14 cellular contexts compared by ENCODE assay signal in genomic region chr1:193014354-193014753, GRCh38. TPM values are rescaled to one million over a fixed set of nuclear protein-coding genes. Genes with fewer than 3 reads are reported as not detected.
DNase-seq lines count a peak whose midpoint lies in the region; ATAC-seq and TF ChIP-seq lines count a peak whose summit lies in the region.
"Had no signal": no experiment of that assay in that cellular context is flagged by ENCODE, and none has a peak within 500 bp of the region (broad histone marks: within the 10 kb centered on the region; RNA-seq: fewer than 3 reads in every experiment).

No MANE protein-coding gene starts in this region.

- no peak overlapping the region for H3K4me3 Mint-ChIP-seq in activated T-cell treated with anti-CD3 and anti-CD28 coated beads, Interleukin-2, amount 50 U/mL, for 4 hours

- ATAC-seq in activated T-cell treated with anti-CD3 and anti-CD28 coated beads, Interleukin-2, amount 50 U/mL, for 4 hours: no peak
- no peak for ATAC-seq in left colon
- ATAC-seq in activated CD4-positive, CD25-positive, alpha-beta regulatory T cell treated with anti-CD3 and anti-CD28 coated beads, Interleukin-2, amount 50 U/mL, for 24 hours: no peak
- ATAC-seq: HepG2 had no signal

- WGBS in sigmoid colon, 2 donors: 87 to 90% methylated on average over 1 of the region's 1 CpG

- peaks cover 7% of the 10 kb centered on the region for H3K36me3 Mint-ChIP-seq in activated T-cell treated with anti-CD3 and anti-CD28 coated beads, Interleukin-2, amount 50 U/mL, for 4 hours (ENCODE audit: insufficient read depth)

- H3K27ac ChIP-seq in sigmoid colon: peak overlapping the region; percentile 67 to 78 (median 74)
- H3K27ac ChIP-seq: BLaER1 had no signal

- H3K4me1 Mint-ChIP-seq in activated T-cell treated with anti-CD3 and anti-CD28 coated beads, Interleukin-2, amount 50 U/mL, for 4 hours (ENCODE audit: low read depth): no peaks in the 10 kb centered on the region

- no peak for TF ChIP-seq POLR2A in sigmoid colon (IDR thresholded peaks at IDR 0.05)

- H3K4me1 ChIP-seq in adipocyte (ENCODE audit: control insufficient read depth, insufficient read depth, low read length) (peaks cover 33% of the 10 kb centered on the region), sigmoid colon (peaks cover 0 to 62% (median 37%) of the 10 kb centered on the region in 4 donors)
- H3K4me1 ChIP-seq: BLaER1 had no signal

- intact Hi-C loops in sigmoid colon (cut with DNase I): loop anchor here (10.0 kb wide), 1 partner anchor 430 kb away; no protein-coding TSS in a partner anchor
- intact Hi-C loops in left colon (cut with DNase I, micrococcal nuclease): loop anchor here in 1 of 2 donors (10.0 kb wide), 1 partner anchor 100 kb away; no protein-coding TSS in a partner anchor

- H3K9me3 ChIP-seq in adipocyte (ENCODE audit: control insufficient read depth, low read length): no peaks in the 10 kb centered on the region
- no peaks in the 10 kb centered on the region for H3K9me3 ChIP-seq in sigmoid colon
- H3K9me3 ChIP-seq: BLaER1, MG63 had no signal

- peak; percentile 28 for DNase-seq in EL
- DNase-seq in adipocyte (ENCODE audit: low read depth): peak; percentile 8
- peak; percentile 8 for DNase-seq in fibroblast of pulmonary artery (ENCODE audit: low read depth)
- DNase-seq in sigmoid colon: no peak
- no peak for DNase-seq in activated T-cell treated with anti-CD3 and anti-CD28 coated beads, Interleukin-2, amount 50 U/mL, for 4 hours
- no peak for DNase-seq in left colon
- DNase-seq: DMS 273 treated with DMSO at 0.1 percent for 48 hours, MG63, NCI-H1092 treated with DMSO at 0.1 percent for 48 hours, NCI-H1694 treated with DMSO at 0.1 percent for 48 hours, NCI-H774 had no signal

- no peak for TF ChIP-seq CTCF in fibroblast of pulmonary artery (IDR thresholded peaks at IDR 0.05; ENCODE audit: low read length, missing control alignments)
- TF ChIP-seq CTCF in sigmoid colon (IDR thresholded peaks at IDR 0.05): no peak

- H3K27me3 ChIP-seq in adipocyte (replicated peaks; ENCODE audit: control insufficient read depth, insufficient read depth, low read length): no peaks in the 10 kb centered on the region
- H3K27me3 ChIP-seq in sigmoid colon: no peaks in the 10 kb centered on the region
- H3K27me3 ChIP-seq: BLaER1, MG63 had no signal

- peak overlapping the region; percentile 15 for H3K4me3 ChIP-seq in adipocyte (ENCODE audit: low read length)
- no peak overlapping the region for H3K4me3 ChIP-seq in fibroblast of pulmonary artery (replicated peaks; ENCODE audit: low read depth, low read length)
- H3K4me3 ChIP-seq in sigmoid colon: no peak overlapping the region
- H3K4me3 ChIP-seq: BLaER1, MG63 had no signal

- H3K27me3 Mint-ChIP-seq in activated T-cell treated with anti-CD3 and anti-CD28 coated beads, Interleukin-2, amount 50 U/mL, for 4 hours (ENCODE audit: low read depth): no peaks in the 10 kb centered on the region

- no peaks in the 10 kb centered on the region for H3K9me3 Mint-ChIP-seq in activated T-cell treated with anti-CD3 and anti-CD28 coated beads, Interleukin-2, amount 50 U/mL, for 4 hours

- peak overlapping the region; percentile 34 for H3K9ac ChIP-seq in adipocyte (ENCODE audit: low read length)
- H3K9ac ChIP-seq: BLaER1 had no signal

- H3K36me3 ChIP-seq in adipocyte (ENCODE audit: control insufficient read depth, insufficient read depth, low read length, severe bottlenecking) (peaks cover 15% of the 10 kb centered on the region), sigmoid colon (no peaks in the 10 kb centered on the region)

- no peak for TF ChIP-seq EP300 in sigmoid colon (IDR thresholded peaks at IDR 0.05)

RNA-seq across cellular contexts. Expression of gene UCHL5, which starts 44.8 kb away (rescaled TPM):
- 10 to 100 TPM; 24.6 to 47.6 (median 36.8) TPM for total RNA-seq in sigmoid colon
- polyA plus RNA-seq in sigmoid colon: 10 to 100 TPM; 19.9 to 22.2 (median 21.0) TPM
- 100 to 1,000 TPM in 1 of 3 donors, 10 to 100 TPM in 2; 87.3 to 108 (median 87.8) TPM for total RNA-seq in activated T-cell treated with anti-CD3 and anti-CD28 coated beads, Interleukin-2, amount 50 U/mL, for 4 hours
- total RNA-seq in left colon: 10 to 100 TPM; 27.5 to 28.2 TPM

RNA-seq across cellular contexts. Expression of gene RO60, which starts 45.1 kb away (rescaled TPM):
- total RNA-seq in sigmoid colon: 100 to 1,000 TPM in 3 of 4 donors, 10 to 100 TPM in 1; 94.6 to 128 (median 111) TPM
- polyA plus RNA-seq in sigmoid colon: 10 to 100 TPM in 2 of 3 donors, 1 to 10 TPM in 1; 8.7 to 12.6 (median 11.6) TPM
- 10 to 100 TPM; 60.8 to 75.0 (median 61.1) TPM for total RNA-seq in activated T-cell treated with anti-CD3 and anti-CD28 coated beads, Interleukin-2, amount 50 U/mL, for 4 hours
- 10 to 100 TPM; 36.4 to 47.2 TPM for total RNA-seq in left colon

Comparison
In these comparisons a context has a peak if more than half of its experiments do, and no peak if none do; other contexts are left out.
1. DNase-seq: peak in EL (single experiment), adipocyte (single experiment) and fibroblast of pulmonary artery (single experiment); none in sigmoid colon (single experiment), activated T-cell treated with anti-CD3 and anti-CD28 coated beads, Interleukin-2, amount 50 U/mL, for 4 hours (single experiment) and left colon (0 of 2).